ENCODE assay signal across 8 cellular contexts in the genomic region with DNA sequence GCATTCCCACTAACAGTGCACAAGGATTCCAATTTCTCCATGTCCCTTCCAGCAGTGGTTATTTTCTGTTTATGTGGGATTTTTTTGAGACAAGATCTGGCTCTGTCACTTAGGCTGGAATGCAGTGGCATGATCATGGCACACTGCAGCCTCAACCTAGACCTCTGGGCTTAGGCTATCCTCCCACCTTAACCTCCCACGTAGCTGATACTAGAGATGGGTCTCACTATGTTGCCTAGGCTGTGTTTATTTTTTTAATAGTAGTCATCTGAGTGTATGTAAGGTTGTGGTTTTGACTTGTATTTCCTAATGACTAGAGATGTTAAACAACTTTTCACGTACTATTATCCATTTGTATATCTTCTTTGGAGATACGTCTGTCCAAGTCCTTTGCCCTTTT.
"Had no signal": no experiment of that assay in that cellular context is flagged by ENCODE, and none has a peak within 500 bp of the region (broad histone marks: within the 10 kb centered on the region; RNA-seq: fewer than 3 reads in every experiment).

No MANE protein-coding gene starts in this region.

- H3K9me3 ChIP-seq: HAP-1 had no signal

- ATAC-seq: GM23338, HCT116, HepG2, K562 had no signal

- H3K27ac ChIP-seq: HL-60 had no signal

- H3K36me3 ChIP-seq: HAP-1 had no signal

- DNase-seq: H7, KG1 had no signal

- H3K4me1 ChIP-seq: HAP-1 had no signal

- H2AFZ ChIP-seq: GM23338 had no signal

- H3K4me3 ChIP-seq: GM23338, HAP-1, K562 had no signal

- H3K4me2 ChIP-seq: GM23338 had no signal
